Comparison of ENCODE assay signal across 24 cellular contexts in genomic region chr17:72426321-72426720, GRCh38.
DNase-seq lines count a peak whose midpoint lies in the region; ATAC-seq, FAIRE-seq and TF ChIP-seq lines count a peak whose summit lies in the region.
"Had no signal": no experiment of that assay in that cellular context is flagged by ENCODE, and none has a peak within 500 bp of the region (broad histone marks: within the 10 kb centered on the region; RNA-seq: fewer than 3 reads in every experiment).

No MANE protein-coding gene starts in this region.

- H3K4me3 ChIP-seq in H1 (ENCODE audit: extremely low read depth in 1 of 4, insufficient read depth in 2 of 4, low read depth in 3 of 4, low read length in 4 of 4) (no peak overlapping the region), mammary epithelial cell (replicated peaks in 1 of 3; ENCODE audit: insufficient read depth in 1 of 3, low read depth in 2 of 3, low read length in 3 of 3) (no peak overlapping the region)
- H3K4me3 ChIP-seq: K562 had no signal

- H4K91ac ChIP-seq in H1 (replicated peaks; ENCODE audit: insufficient read length, low read length): no peak overlapping the region

- H3K27me3 ChIP-seq in H1 (replicated peaks in 1 of 4; ENCODE audit: control insufficient read depth in 3 of 4, extremely low read depth in 1 of 4, insufficient read depth in 3 of 4, low read length in 3 of 4) (no peaks in the 10 kb centered on the region), mammary epithelial cell (ENCODE audit: insufficient read depth, low read length) (no peaks in the 10 kb centered on the region)
- H3K27me3 ChIP-seq: BE2C had no signal

- no peak overlapping the region for H2BK5ac ChIP-seq in H1 (ENCODE audit: low read depth, low read length)

- H3K23me2 ChIP-seq in H1 (ENCODE audit: low read depth, low read length): no peaks in the 10 kb centered on the region

- FAIRE-seq in H1 (lab: Jason Lieb, UNC): no peak
- FAIRE-seq: A204.1, H54, K562 had no signal

- H2BK120ac ChIP-seq in H1 (replicated peaks; ENCODE audit: low read depth, low read length): no peak overlapping the region

- H3K4me1 Mint-ChIP-seq in type B pancreatic cell (ENCODE audit: unreplicated experiment): peaks cover 76% of the 10 kb centered on the region
- H3K4me1 Mint-ChIP-seq in activated T-helper 17 cell treated with anti-CD3 and anti-CD28 coated beads, Interleukin-2, amount 50 U/mL, for 72 hours: peaks cover 20% of the 10 kb centered on the region

- H2BK12ac ChIP-seq in H1 (ENCODE audit: low read depth, low read length): 0 out of 2 replicates have a peak overlapping the region, but pooled peaks have one; percentile 4

- no peaks in the 10 kb centered on the region for H3K79me2 ChIP-seq in H1 (ENCODE audit: control insufficient read depth in 1 of 2, insufficient read depth in 2 of 2, low read length in 2 of 2)
- peaks cover 98% of the 10 kb centered on the region for H3K79me2 ChIP-seq in mammary epithelial cell (ENCODE audit: insufficient read depth, low read length)

- intact Hi-C loops in mammary epithelial cell (cut with micrococcal nuclease): no loop called here

- in situ Hi-C loops in mammary epithelial cell (cut with MboI; ENCODE audit: low sequenced_read_pairs in 2 of 2): loop anchor here in 1 of 2 donors (10.0 kb wide), 1 partner anchor 302 kb away; the partner anchor contains the start of gene SOX9
- in situ Hi-C loops in GM13976 (cut with MboI; ENCODE audit: low sequenced_read_pairs, unreplicated experiment): loop anchor here (10.0 kb wide), 1 partner anchor 402 kb away; no protein-coding TSS in a partner anchor

- H3K36me3 ChIP-seq in H1 (ENCODE audit: control insufficient read depth in 2 of 4, insufficient read depth in 4 of 4, low read length in 3 of 4): no peaks in the 10 kb centered on the region
- peaks cover 5% of the 10 kb centered on the region for H3K36me3 ChIP-seq in mammary epithelial cell (ENCODE audit: insufficient read depth, low read length)
- H3K36me3 ChIP-seq: BE2C had no signal

- H3K18ac ChIP-seq in H1 (ENCODE audit: extremely low read depth, low read length): no peak overlapping the region

- TF ChIP-seq CTCF in H1 (IDR thresholded peaks at IDR 0.05; ENCODE audit: control extremely low read depth in 1 of 3, insufficient read depth in 1 of 3, low read depth in 1 of 3, low read length in 3 of 3): no peak
- no peak for TF ChIP-seq CTCF in type B pancreatic cell (conservative IDR thresholded peaks at IDR 0.05)
- no peak for TF ChIP-seq CTCF in mammary epithelial cell (conservative IDR thresholded peaks at IDR 0.05 in 1 of 2, IDR thresholded peaks at IDR 0.05 in 1 of 2; ENCODE audit: extremely low read depth in 1 of 2, insufficient read depth in 1 of 2, low read depth in 1 of 2, low read length in 2 of 2)
- no peak for TF ChIP-seq CTCF in GM13976 (IDR thresholded peaks at IDR 0.05; ENCODE audit: borderline replicate concordance, control extremely low read depth, extremely low read depth, insufficient read depth, missing control alignments)

- no peak for ATAC-seq in activated T-helper 17 cell treated with anti-CD3 and anti-CD28 coated beads, Interleukin-2, amount 50 U/mL, for 72 hours (replicated peaks)
- ATAC-seq: K562, Right ventricle myocardium inferior had no signal

- CTCF ChIA-PET in H1 (lab: Charles Lee; ENCODE audit: partially characterized antibody): interaction anchor here (0.5 to 1.0 kb wide), 4 partner anchors 9 to 274 kb away, joined by 3 to 4 read pairs (median 4); no protein-coding TSS in a partner anchor
- CTCF ChIA-PET in mammary epithelial cell (lab: Charles Lee; ENCODE audit: low non-redundant PET): no interaction called here

- no TSS peak for BruUV-seq in mammary epithelial cell (replicated peaks; lab: Mats Ljungman, UMichigan)

- H4K20me1 ChIP-seq in H1 (replicated peaks in 1 of 2; ENCODE audit: control insufficient read depth in 1 of 2, insufficient read depth in 2 of 2, low read length in 2 of 2) (no peaks in the 10 kb centered on the region), mammary epithelial cell (ENCODE audit: insufficient read depth, low read length) (no peaks in the 10 kb centered on the region)

- no peak overlapping the region for H3K56ac ChIP-seq in H1 (replicated peaks; ENCODE audit: insufficient read length, low read depth, low read length)

- H3K4me1 ChIP-seq in H1 (replicated peaks in 1 of 4; ENCODE audit: control insufficient read depth in 3 of 4, insufficient read depth in 4 of 4, low read length in 3 of 4) (peaks cover 0 to 3% (median 0%) of the 10 kb centered on the region in 4 experiments; a peak in 1 of 7 replicates), mammary epithelial cell (ENCODE audit: insufficient read depth, low read length) (peaks cover 26% of the 10 kb centered on the region)

- no peak for TF ChIP-seq POLR2A in H1 (IDR thresholded peaks at IDR 0.05; ENCODE audit: control extremely low read depth in 1 of 2, low read depth in 2 of 2, low read length in 2 of 2)

- H3K79me1 ChIP-seq in H1 (ENCODE audit: low read depth, low read length): no peaks in the 10 kb centered on the region

- H2BK20ac ChIP-seq in H1 (ENCODE audit: low read length): no peak overlapping the region

- no peak overlapping the region for H2AFZ ChIP-seq in H1 (ENCODE audit: low read length)
- H2AFZ ChIP-seq in mammary epithelial cell (ENCODE audit: low read depth, low read length): no peak overlapping the region

- no peak overlapping the region for H4K8ac ChIP-seq in H1 (ENCODE audit: extremely low read depth, insufficient read depth, low read length)

- peaks cover 21% of the 10 kb centered on the region for H3K36me3 Mint-ChIP-seq in type B pancreatic cell
- H3K36me3 Mint-ChIP-seq in activated T-helper 17 cell treated with anti-CD3 and anti-CD28 coated beads, Interleukin-2, amount 50 U/mL, for 72 hours (ENCODE audit: low read depth): peaks cover 10% of the 10 kb centered on the region

- 73% methylated on average over 4 of the region's 4 CpGs; no CpG with 5 or more reads in 1 of the 2 experiments for WGBS in H1 (ENCODE audit: extremely low coverage in 1 of 2, insufficient coverage in 1 of 2, insufficient read length in 1 of 2, insufficient replicate concordance in 2 of 2, low coverage in 1 of 2, low lambda C conversion rate in 2 of 2, missing lambda C conversion rate in 1 of 2), 2 experiments
- 100% methylated on average over 4 of the region's 4 CpGs for WGBS in mammary epithelial cell (ENCODE audit: low coverage, missing lambda C conversion rate)

- no peak overlapping the region for H2BK15ac ChIP-seq in H1 (ENCODE audit: low read length)

- POLR2A ChIA-PET in H1 (lab: Charles Lee; ENCODE audit: partially characterized antibody): no interaction called here

- TF ChIP-seq RAD21 in H1 (IDR thresholded peaks at IDR 0.05 in 1 of 2, conservative IDR thresholded peaks at IDR 0.05 in 1 of 2; ENCODE audit: low read depth in 2 of 2, low read length in 2 of 2): no peak

- H3K23ac ChIP-seq in H1 (ENCODE audit: insufficient read length): no peak overlapping the region

- H3K9me3 ChIP-seq in H1 (ENCODE audit: insufficient read depth in 2 of 2, low read depth in 1 of 2, low read length in 1 of 2) (no peaks in the 10 kb centered on the region), mammary epithelial cell (replicated peaks; ENCODE audit: insufficient read depth, low read length) (no peaks in the 10 kb centered on the region)
- H3K9me3 ChIP-seq: BE2C had no signal

- no peak for TF ChIP-seq EP300 in H1 (IDR thresholded peaks at IDR 0.05; ENCODE audit: borderline replicate concordance in 1 of 2, low read depth in 2 of 2, low read length in 2 of 2)

- no peaks in the 10 kb centered on the region for H3K9me3 Mint-ChIP-seq in type B pancreatic cell
- H3K9me3 Mint-ChIP-seq in activated T-helper 17 cell treated with anti-CD3 and anti-CD28 coated beads, Interleukin-2, amount 50 U/mL, for 72 hours: peaks cover 7% of the 10 kb centered on the region

- H3K4ac ChIP-seq in H1 (replicated peaks; ENCODE audit: insufficient read length, low read depth, low read length): no peak overlapping the region

- H3K4me2 ChIP-seq in H1 (ENCODE audit: insufficient read depth in 1 of 2, low read depth in 2 of 2, low read length in 2 of 2) (no peak overlapping the region), mammary epithelial cell (ENCODE audit: insufficient read depth, low read depth, low read length) (no peak overlapping the region)

- no peak overlapping the region for H3K9ac ChIP-seq in H1 (replicated peaks in 1 of 4; ENCODE audit: extremely low read depth in 1 of 4, low read depth in 3 of 4, low read length in 3 of 4)
- no peak overlapping the region for H3K9ac ChIP-seq in mammary epithelial cell (ENCODE audit: insufficient read depth, low read length)

- no peak overlapping the region for H4K5ac ChIP-seq in H1 (ENCODE audit: insufficient read length, low read depth, low read length)

- H3K4me3 Mint-ChIP-seq in type B pancreatic cell: no peak overlapping the region
- H3K4me3 Mint-ChIP-seq in activated T-helper 17 cell treated with anti-CD3 and anti-CD28 coated beads, Interleukin-2, amount 50 U/mL, for 72 hours: no peak overlapping the region

- peak overlapping the region; percentile 21 for H3K27ac Mint-ChIP-seq in type B pancreatic cell
- no peak overlapping the region for H3K27ac Mint-ChIP-seq in activated T-helper 17 cell treated with anti-CD3 and anti-CD28 coated beads, Interleukin-2, amount 50 U/mL, for 72 hours

- DNase-seq in SKM-1 treated with dmso at 0.1 percent for 144 hours (lab: John Stamatoyannopoulos, UW; ENCODE audit: unreplicated experiment) (peak; percentile 26), SKM-1 (lab: John Stamatoyannopoulos, UW; ENCODE audit: unreplicated experiment) (no peak), LHCN-M2 (ENCODE audit: low read depth) (peak; percentile 52), H1 (ENCODE audit: low read depth in 1 of 2, low spot score in 2 of 2) (no peak), type B pancreatic cell (ENCODE audit: extremely low spot score, unreplicated experiment) (no peak), mammary epithelial cell (no peak), GM13976 (ENCODE audit: low spot score) (no peak)
- DNase-seq: BE2C; EL; GF-D8; MM.1S; NCI-H1048; NCI-H1417 treated with DMSO at 0.1 percent for 48 hours; NCI-H2029; NCI-H2227 treated with DMSO at 0.1 percent for 48 hours; NCI-H510A; NK-92 treated with Interleukin-12 subunit alpha and Interleukin-12 subunit beta, amount 100 ng/mL, for 24 hours; OCI-M1; SW 1271 had no signal

- dilution Hi-C loops in mammary epithelial cell (cut with HindIII; ENCODE audit: low sequenced_read_pairs): no loop called here

- H3K27ac ChIP-seq in H1 (ENCODE audit: low read depth, low read length) (no peak overlapping the region), mammary epithelial cell (ENCODE audit: insufficient read depth, low read depth, low read length) (no peak overlapping the region)

- no peak overlapping the region for H3K14ac ChIP-seq in H1 (ENCODE audit: insufficient read length)

- H3K27me3 Mint-ChIP-seq in type B pancreatic cell: no peaks in the 10 kb centered on the region
- H3K27me3 Mint-ChIP-seq in activated T-helper 17 cell treated with anti-CD3 and anti-CD28 coated beads, Interleukin-2, amount 50 U/mL, for 72 hours: peaks cover 4% of the 10 kb centered on the region

- H2AK5ac ChIP-seq in H1 (ENCODE audit: low read depth, low read length): no peak overlapping the region

TF ChIP-seq in H1, 55 proteins besides CTCF, POLR2A, EP300 and RAD21:
- no peak for TF ChIP-seq CTBP2 (IDR thresholded peaks at IDR 0.05; ENCODE audit: borderline replicate concordance, insufficient read depth, insufficient read length, low read length)
- TF ChIP-seq CEBPB (IDR thresholded peaks at IDR 0.05; ENCODE audit: low read depth, low read length): no peak
- no peak for TF ChIP-seq KDM4A (IDR thresholded peaks at IDR 0.05; ENCODE audit: low read depth, low read length, severe bottlenecking)

Comparison
In these comparisons a context has a peak if more than half of its experiments do, and no peak if none do; other contexts are left out.
1. DNase-seq: peak in SKM-1 treated with dmso at 0.1 percent for 144 hours (single experiment) and LHCN-M2 (single experiment); none in SKM-1 (single experiment), H1 (0 of 2), type B pancreatic cell (single experiment), mammary epithelial cell (single experiment) and GM13976 (single experiment).